Comparison of ENCODE assay signal across 1 cellular context in genomic region chr10:75743231-75743864, GRCh38.
TF ChIP-seq lines count a peak whose summit lies in the region.

No MANE protein-coding gene starts in this region.

TF ChIP-seq in IMR-90, 13 proteins besides CTCF, POLR2A, EP300 and RAD21:
- no peak for TF ChIP-seq CEBPB (IDR thresholded peaks at IDR 0.05; ENCODE audit: low read depth, low read length)
- TF ChIP-seq MAZ (IDR thresholded peaks at IDR 0.05; ENCODE audit: borderline replicate concordance, low read depth, low read length) = no peak
- no peak for TF ChIP-seq BHLHE40 (IDR thresholded peaks at IDR 0.05; ENCODE audit: low read depth, low read length)
- TF ChIP-seq SMC3 (IDR thresholded peaks at IDR 0.05; ENCODE audit: low read depth, low read length) = no peak
- TF ChIP-seq USF2 (IDR thresholded peaks at IDR 0.05; ENCODE audit: low read depth, low read length) = no peak
- TF ChIP-seq CHD1 (IDR thresholded peaks at IDR 0.05; ENCODE audit: low read depth, low read length) = no peak
- no peak for TF ChIP-seq ELK1 (IDR thresholded peaks at IDR 0.05; ENCODE audit: borderline replicate concordance, low read depth, low read length)
- no peak for TF ChIP-seq RCOR1 (IDR thresholded peaks at IDR 0.05; ENCODE audit: insufficient replicate concordance, low read length)
- TF ChIP-seq MAFK (IDR thresholded peaks at IDR 0.05; ENCODE audit: low read depth, low read length) = no peak
- no peak for TF ChIP-seq NFE2L2 (IDR thresholded peaks at IDR 0.05; ENCODE audit: low read depth, low read length)
- no peak for TF ChIP-seq FOS (IDR thresholded peaks at IDR 0.05; ENCODE audit: low read depth, low read length)
- no peak for TF ChIP-seq RFX5 (IDR thresholded peaks at IDR 0.05; ENCODE audit: low read depth, low read length)
- TF ChIP-seq MXI1 (IDR thresholded peaks at IDR 0.05; ENCODE audit: borderline replicate concordance, low read depth, low read length) = no peak
